Comparison of ENCODE assay signal across 16 cellular contexts in the genomic region with DNA sequence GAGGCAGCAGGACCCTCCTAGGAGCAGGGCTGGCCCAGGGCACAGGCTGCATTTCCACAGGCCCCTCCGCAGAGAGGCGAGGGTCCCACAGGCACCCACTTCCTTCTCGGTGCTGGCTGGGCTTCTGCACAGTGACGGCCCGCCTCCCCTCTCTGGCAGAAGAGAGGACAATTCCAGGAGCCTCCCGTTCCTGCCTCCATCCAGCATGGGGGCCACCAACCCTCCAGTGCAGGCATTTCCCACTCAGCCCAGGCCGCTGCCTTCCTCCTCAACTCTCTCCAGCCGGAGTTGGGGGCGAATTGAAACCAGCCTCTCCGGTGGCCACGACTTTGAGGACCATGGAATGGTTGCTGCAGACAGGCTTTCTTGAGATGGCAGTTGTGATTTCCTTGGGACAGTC.
"Had no signal": no experiment of that assay in that cellular context is flagged by ENCODE, and none has a peak within 500 bp of the region (broad histone marks: within the 10 kb centered on the region; RNA-seq: fewer than 3 reads in every experiment).

No MANE protein-coding gene starts in this region.

- DNase-seq: erythroblast; foreskin keratinocyte; immature natural killer cell; mesendoderm; naive thymus-derived CD4-positive, alpha-beta T cell; nephron progenitor cell; small intestine; stimulated activated CD4-positive, alpha-beta T cell treated with anti-CD3 and anti-CD28 coated beads, Interleukin-12 subunit alpha, Interleukin-12 subunit beta, amount 100 ng/mL, for 4 hours; stimulated activated CD4-positive, alpha-beta T cell treated with anti-CD3 and anti-CD28 coated beads, Interleukin-4, amount 100 ng/mL, for 1 hour; stimulated activated CD8-positive, alpha-beta memory T cell treated with anti-CD3 and anti-CD28 coated beads, Interleukin-4, amount 100 ng/mL, for 48 hours; stimulated activated naive CD8-positive, alpha-beta T cell treated with anti-CD3 and anti-CD28 coated beads, Interleukin-15, Interleukin-2, amounts not matched to agents 100 U/mL and 50 U/mL, for 24 hours; testis; upper lobe of right lung had no signal

- H3K36me3 ChIP-seq: neutrophil, tibial nerve, upper lobe of right lung, vagina had no signal

- H3K9me3 ChIP-seq: testis had no signal

- H3K4me3 ChIP-seq: testis, tibial nerve, upper lobe of right lung, vagina had no signal

- H3K4me1 ChIP-seq: foreskin keratinocyte, testis, tibial nerve, upper lobe of right lung, vagina had no signal

- H3K27ac ChIP-seq: foreskin keratinocyte, neutrophil, testis, tibial nerve, upper lobe of right lung, vagina had no signal

- H3K27me3 ChIP-seq: foreskin keratinocyte, neutrophil, testis, tibial nerve, upper lobe of right lung, vagina had no signal
